In the genomic region with DNA sequence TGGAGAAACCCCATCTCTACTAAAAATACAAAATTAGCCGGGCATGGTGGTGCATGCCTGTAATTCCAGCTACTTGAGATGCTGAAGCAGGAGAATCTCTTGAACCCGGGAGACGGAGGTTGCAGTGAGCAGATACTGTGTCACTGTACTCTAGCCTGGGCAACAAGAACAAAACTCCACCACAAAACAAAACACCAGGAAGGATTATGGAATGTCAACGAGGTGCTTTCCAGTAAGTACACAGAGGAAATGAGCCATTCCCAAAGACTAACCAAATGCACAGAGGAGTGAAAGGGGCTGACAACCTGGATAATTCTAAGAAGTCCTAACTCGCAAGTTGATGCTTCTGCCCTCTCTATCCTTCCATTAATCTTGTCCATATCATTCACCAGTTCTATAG, we compare ENCODE assay signal across 17 cellular contexts.
A peak's percentile ranks its signal among the peaks of the same experiment; 100 is the strongest.
DNase-seq lines count a peak whose midpoint lies in the region; TF ChIP-seq lines count a peak whose summit lies in the region.
"Had no signal": no experiment of that assay in that cellular context is flagged by ENCODE, and none has a peak within 500 bp of the region (broad histone marks: within the 10 kb centered on the region; RNA-seq: fewer than 3 reads in every experiment).

No MANE protein-coding gene starts in this region.

- H3K4me3 ChIP-seq in A673 (ENCODE audit: low read depth, low read length, poor library complexity, severe bottlenecking), result no peak overlapping the region
- no peak overlapping the region for H3K4me3 ChIP-seq in HUES48 (ENCODE audit: low read depth, low read length)
- H3K4me3 ChIP-seq in astrocyte of the spinal cord (ENCODE audit: low read depth, low read length), result no peak overlapping the region
- H3K4me3 ChIP-seq in CD4-positive, alpha-beta memory T cell (ENCODE audit: low read length in 2 of 2), result no peak overlapping the region
- H3K4me3 ChIP-seq: lung, stomach had no signal

- H3K4me3 Mint-ChIP-seq in CD4-positive, alpha-beta memory T cell, result no peak overlapping the region
- H3K4me3 Mint-ChIP-seq: activated naive CD4-positive, alpha-beta T cell treated with anti-CD3 and anti-CD28 coated beads, Interleukin-2, amount 50 U/mL, for 24 hours; natural killer cell treated with Interleukin-12 subunit alpha and Interleukin-12 subunit beta and Interleukin-15 and Interleukin-18, amount 100 ng/mL, for 72 hours had no signal

- no peaks in the 10 kb centered on the region for H3K9me3 ChIP-seq in A673 (ENCODE audit: low read depth, low read length, poor library complexity, severe bottlenecking)
- no peaks in the 10 kb centered on the region for H3K9me3 ChIP-seq in HUES48 (ENCODE audit: control insufficient read depth, insufficient read depth, low read length)
- H3K9me3 ChIP-seq in CD4-positive, alpha-beta memory T cell (ENCODE audit: control insufficient read depth in 1 of 2, low read length in 2 of 2), result no peaks in the 10 kb centered on the region
- H3K9me3 ChIP-seq: stomach had no signal

- in situ Hi-C loops in astrocyte of the spinal cord (cut with HindIII; ENCODE audit: low sequenced_read_pairs), result no loop called here

- CTCF ChIA-PET in A673 (lab: Charles Lee), result no interaction called here
- CTCF ChIA-PET in CD4-positive, alpha-beta memory T cell (lab: Charles Lee; ENCODE audit: partially characterized antibody), result no interaction called here

- H3K4me1 ChIP-seq in A673 (ENCODE audit: insufficient read depth, low read length, poor library complexity, severe bottlenecking) (peaks cover 18% of the 10 kb centered on the region), HUES48 (ENCODE audit: control insufficient read depth, insufficient read depth, low read length) (peaks cover 31% of the 10 kb centered on the region)
- no peaks in the 10 kb centered on the region for H3K4me1 ChIP-seq in CD4-positive, alpha-beta memory T cell (ENCODE audit: insufficient read depth, low read length)

- peaks cover 0 to 2% (median 0%) of the 10 kb centered on the region in 8 donors for H3K9me3 Mint-ChIP-seq in CD4-positive, alpha-beta memory T cell
- H3K9me3 Mint-ChIP-seq: activated naive CD4-positive, alpha-beta T cell treated with anti-CD3 and anti-CD28 coated beads, Interleukin-2, amount 50 U/mL, for 24 hours; natural killer cell treated with Interleukin-12 subunit alpha and Interleukin-12 subunit beta and Interleukin-15 and Interleukin-18, amount 100 ng/mL, for 72 hours had no signal

- H3K27me3 ChIP-seq in A673 (replicated peaks; ENCODE audit: insufficient read depth, low read depth, low read length, poor library complexity) (no peaks in the 10 kb centered on the region), HUES48 (ENCODE audit: control insufficient read depth, insufficient read depth, low read length) (no peaks in the 10 kb centered on the region)
- no peaks in the 10 kb centered on the region for H3K27me3 ChIP-seq in CD4-positive, alpha-beta memory T cell (ENCODE audit: insufficient read depth, low read length)
- H3K27me3 ChIP-seq: stomach had no signal

- BruUV-seq in A673 (replicated peaks; lab: Mats Ljungman, UMichigan), result no TSS peak

- POLR2A ChIA-PET in A673 (lab: Charles Lee; ENCODE audit: low non-redundant PET), result no interaction called here
- POLR2A ChIA-PET in CD4-positive, alpha-beta memory T cell (lab: Charles Lee; ENCODE audit: partially characterized antibody), result no interaction called here

- H3K27ac Mint-ChIP-seq in CD4-positive, alpha-beta memory T cell, result no peak overlapping the region
- H3K27ac Mint-ChIP-seq: activated naive CD4-positive, alpha-beta T cell treated with anti-CD3 and anti-CD28 coated beads, Interleukin-2, amount 50 U/mL, for 24 hours; natural killer cell treated with Interleukin-12 subunit alpha and Interleukin-12 subunit beta and Interleukin-15 and Interleukin-18, amount 100 ng/mL, for 72 hours had no signal

- peaks cover 0 to 2% (median under 1%) of the 10 kb centered on the region in 4 donors for H3K4me1 Mint-ChIP-seq in CD4-positive, alpha-beta memory T cell
- H3K4me1 Mint-ChIP-seq: activated naive CD4-positive, alpha-beta T cell treated with anti-CD3 and anti-CD28 coated beads, Interleukin-2, amount 50 U/mL, for 24 hours had no signal

- intact Hi-C loops in A673 (cut with micrococcal nuclease; ENCODE audit: unreplicated experiment), result no loop called here
- intact Hi-C loops in CD4-positive, alpha-beta memory T cell (cut with micrococcal nuclease), result no loop called here

- H3K36me3 ChIP-seq in A673 (ENCODE audit: insufficient read depth, low read length, poor library complexity, severe bottlenecking), result peaks cover 68% of the 10 kb centered on the region
- H3K36me3 ChIP-seq in HUES48 (ENCODE audit: control insufficient read depth, insufficient read depth, low read length), result no peaks in the 10 kb centered on the region
- no peaks in the 10 kb centered on the region for H3K36me3 ChIP-seq in CD4-positive, alpha-beta memory T cell (ENCODE audit: insufficient read depth, low read length)

- no peak for TF ChIP-seq CTCF in A673 (conservative IDR thresholded peaks at IDR 0.05; ENCODE audit: low read depth, low read length)
- TF ChIP-seq CTCF in astrocyte of the spinal cord (IDR thresholded peaks at IDR 0.05; ENCODE audit: low read depth, low read length), result no peak

- DNase-seq in A673 (ENCODE audit: low spot score), result no peak
- peak; percentile 38 for DNase-seq in astrocyte of the spinal cord (ENCODE audit: low read depth, low spot score)
- peak; percentile 59 for DNase-seq in kidney tubule cell (ENCODE audit: low spot score)
- DNase-seq in DMS 273 (lab: John Stamatoyannopoulos, UW; ENCODE audit: unreplicated experiment), result no peak
- DNase-seq in stimulated activated CD4-positive, alpha-beta T cell treated with anti-CD3 and anti-CD28 coated beads, Interleukin-1b, Interleukin-23, amount 100 ng/mL, for 48 hours, result no peak
- no peak for DNase-seq in SW480 (ENCODE audit: low spot score)
- DNase-seq in CD4-positive, alpha-beta memory T cell, result no peak
- DNase-seq: activated CD4-positive, alpha-beta T cell treated with anti-CD3 and anti-CD28 coated beads, Interleukin-2, amount 50 U/mL, for 1 hour; GF-D8; NCI-H187; NCI-H524 treated with DMSO at 0.1 percent for 48 hours; stimulated activated CD4-positive, alpha-beta T cell treated with anti-CD3 and anti-CD28 coated beads, Interleukin-15, amount 100 ng/mL, for 24 hours; stomach had no signal

- no peaks in the 10 kb centered on the region for H3K36me3 Mint-ChIP-seq in CD4-positive, alpha-beta memory T cell
- H3K36me3 Mint-ChIP-seq: activated naive CD4-positive, alpha-beta T cell treated with anti-CD3 and anti-CD28 coated beads, Interleukin-2, amount 50 U/mL, for 24 hours; natural killer cell treated with Interleukin-12 subunit alpha and Interleukin-12 subunit beta and Interleukin-15 and Interleukin-18, amount 100 ng/mL, for 72 hours had no signal

- H3K27ac ChIP-seq in A673 (ENCODE audit: low read depth, low read length, poor library complexity, severe bottlenecking), result peak overlapping the region; percentile 10
- H3K27ac ChIP-seq in HUES48 (ENCODE audit: low read depth, low read length), result peak overlapping the region; percentile 98
- no peak overlapping the region for H3K27ac ChIP-seq in CD4-positive, alpha-beta memory T cell (ENCODE audit: low read depth, low read length)
- H3K27ac ChIP-seq: stomach had no signal

- H3K27me3 Mint-ChIP-seq in CD4-positive, alpha-beta memory T cell, result peaks cover 2 to 3% of the 10 kb centered on the region in 2 donors

- H3K9ac ChIP-seq in HUES48 (ENCODE audit: low read depth, low read length), result peak overlapping the region; percentile 69; the same call in 1 of the 2 replicates

Comparison
In these comparisons a context has a peak if more than half of its experiments do, and no peak if none do; other contexts are left out.
1. DNase-seq: peak in astrocyte of the spinal cord (single experiment) and kidney tubule cell (single experiment); none in A673 (single experiment), DMS 273 (single experiment), stimulated activated CD4-positive, alpha-beta T cell treated with anti-CD3 and anti-CD28 coated beads, Interleukin-1b, Interleukin-23, amount 100 ng/mL, for 48 hours (single experiment), SW480 (single experiment) and CD4-positive, alpha-beta memory T cell (0 of 5).